ENCODE assay signal across 19 cellular contexts in genomic region chr5:120848883-120849282, GRCh38.
DNase-seq lines count a peak whose midpoint lies in the region; TF ChIP-seq lines count a peak whose summit lies in the region.
"Had no signal": no experiment of that assay in that cellular context is flagged by ENCODE, and none has a peak within 500 bp of the region (broad histone marks: within the 10 kb centered on the region; RNA-seq: fewer than 3 reads in every experiment).

No MANE protein-coding gene starts in this region.

- in situ Hi-C loops in GM23248 (cut with MboI), result no loop called here

- peaks cover 61 to 71% of the 10 kb centered on the region in 2 experiments for H3K4me1 Mint-ChIP-seq in H9
- H3K4me1 Mint-ChIP-seq: CD4-positive, alpha-beta memory T cell had no signal

- H3K4me2 ChIP-seq in H9 (ENCODE audit: insufficient read depth, insufficient read length, low read length) (no peak overlapping the region), GM23248 (ENCODE audit: unreplicated experiment) (no peak overlapping the region)

- no peak overlapping the region for H2AK5ac ChIP-seq in H9 (ENCODE audit: insufficient read length, low read length)

- H3K4me1 ChIP-seq in H9 (ENCODE audit: insufficient read depth, low read length) (peaks cover 19% of the 10 kb centered on the region; the same call in 1 of the 2 replicates), suprapubic skin (no peaks in the 10 kb centered on the region), GM23248 (ENCODE audit: insufficient read depth) (no peaks in the 10 kb centered on the region)
- H3K4me1 ChIP-seq: BE2C had no signal

- peaks cover 3 to 4% of the 10 kb centered on the region in 2 experiments; a peak in 2 of 5 replicates for H3K9me3 Mint-ChIP-seq in H9

- H3K36me3 Mint-ChIP-seq in H9 (ENCODE audit: insufficient read depth in 1 of 3, low read depth in 3 of 3), result peaks cover 0 to 11% (median 0%) of the 10 kb centered on the region in 3 experiments; a peak in 3 of 7 replicates
- H3K36me3 Mint-ChIP-seq: CD4-positive, alpha-beta memory T cell had no signal

- H3K9me3 ChIP-seq in H9 (ENCODE audit: control insufficient read depth, low read depth, low read length), result no peaks in the 10 kb centered on the region
- no peaks in the 10 kb centered on the region for H3K9me3 ChIP-seq in SK-N-MC (ENCODE audit: low read depth, low read length)
- no peaks in the 10 kb centered on the region for H3K9me3 ChIP-seq in suprapubic skin
- no peaks in the 10 kb centered on the region for H3K9me3 ChIP-seq in GM23248 (ENCODE audit: low read depth)
- H3K9me3 ChIP-seq: BE2C had no signal

- no peaks in the 10 kb centered on the region for H3K9me2 ChIP-seq in GM23248 (ENCODE audit: insufficient read depth)

- H2BK12ac ChIP-seq in H9 (ENCODE audit: insufficient read length, low read depth, low read length), result no peak overlapping the region

- H4K8ac ChIP-seq in H9 (replicated peaks; ENCODE audit: insufficient read length, low read depth, low read length), result no peak overlapping the region

- H3K23me2 ChIP-seq in H9 (ENCODE audit: insufficient read length, low read depth, low read length, poor library complexity, severe bottlenecking), result no peaks in the 10 kb centered on the region

- H3K14ac ChIP-seq in H9 (ENCODE audit: insufficient read depth, low read length), result no peak overlapping the region

- no peak overlapping the region for H2BK15ac ChIP-seq in H9 (ENCODE audit: low read depth, low read length)

- H3K56ac ChIP-seq in H9 (ENCODE audit: insufficient read length, low read depth, low read length), result no peak overlapping the region

- H2BK120ac ChIP-seq in H9 (ENCODE audit: low read depth, low read length, poor library complexity, severe bottlenecking), result no peak overlapping the region

- H3K27ac ChIP-seq in H9 (ENCODE audit: insufficient read length, low read depth, low read length) (no peak overlapping the region), SK-N-MC (peak overlapping the region; percentile 85), suprapubic skin (no peak overlapping the region), GM23248 (no peak overlapping the region)

- H3K79me1 ChIP-seq in H9 (ENCODE audit: insufficient read depth, low read depth, low read length, poor library complexity, severe bottlenecking), result no peaks in the 10 kb centered on the region

- H2BK20ac ChIP-seq in H9 (ENCODE audit: low read depth, low read length, poor library complexity, severe bottlenecking), result no peak overlapping the region

- H3K4me3 ChIP-seq in SK-N-MC (peak overlapping the region; percentile 46), suprapubic skin (no peak overlapping the region), GM23248 (no peak overlapping the region)
- H3K4me3 ChIP-seq: GM12878 had no signal

- H4K5ac ChIP-seq in H9 (ENCODE audit: insufficient read length, low read depth, low read length), result no peak overlapping the region

- no peaks in the 10 kb centered on the region for H3K36me3 ChIP-seq in SK-N-MC (ENCODE audit: insufficient read depth, low read length)
- H3K36me3 ChIP-seq in suprapubic skin, result no peaks in the 10 kb centered on the region
- H3K36me3 ChIP-seq in GM23248 (ENCODE audit: low read depth), result no peaks in the 10 kb centered on the region
- H3K36me3 ChIP-seq: BE2C had no signal

- H3K4ac ChIP-seq in H9 (ENCODE audit: low read depth, low read length), result no peak overlapping the region

- H3F3A ChIP-seq in GM23248 (ENCODE audit: insufficient read depth), result no peaks in the 10 kb centered on the region

- H3K79me2 ChIP-seq in H9 (ENCODE audit: insufficient read depth, low read length), result no peaks in the 10 kb centered on the region
- no peaks in the 10 kb centered on the region for H3K79me2 ChIP-seq in GM23248 (ENCODE audit: insufficient read depth)

- WGBS in H9 (ENCODE audit: extremely low coverage, insufficient read length, low lambda C conversion rate), result no CpG with 5 or more reads among the region's 2 CpGs
- 49% methylated on average over 2 of the region's 2 CpGs for WGBS in suprapubic skin
- 19 to 32% methylated on average over 2 of the region's 2 CpGs for WGBS in GM23248 (ENCODE audit: low coverage in 1 of 2, low lambda C conversion rate in 2 of 2, missing lambda C conversion rate in 2 of 2), 2 experiments

- DNase-seq in H9 (peak; percentile 66), SK-N-MC (ENCODE audit: low read depth, low spot score) (peak; percentile 81), fibroblast of gingiva (ENCODE audit: low read depth) (peak; percentile 36), renal cortical epithelial cell (ENCODE audit: low read depth) (peak; percentile 7), Ammon's horn (ENCODE audit: low spot score) (no peak), suprapubic skin (ENCODE audit: low spot score in 2 of 2) (no peak), GM23248 (no peak)
- DNase-seq: BE2C; Calu3; CD4-positive, alpha-beta memory T cell; DMS53; IMR-90; Karpas-422; MM.1S; NCI-H1105; NCI-H1694; NCI-H510A treated with DMSO at 0.1 percent for 48 hours; SHP77 had no signal

- peaks cover 7% of the 10 kb centered on the region for H3K27me3 Mint-ChIP-seq in H9 (ENCODE audit: low read depth)
- H3K27me3 Mint-ChIP-seq: CD4-positive, alpha-beta memory T cell had no signal

- peak overlapping the region in 1 of 3 experiments; percentile 48; a peak in 1 of 7 replicates for H3K27ac Mint-ChIP-seq in H9

- no peak overlapping the region for H2BK5ac ChIP-seq in H9 (ENCODE audit: insufficient read length, low read length)

- H2AFZ ChIP-seq in H9 (ENCODE audit: low read length) (no peak overlapping the region), GM23248 (no peak overlapping the region)

- no peak overlapping the region for H3K18ac ChIP-seq in H9 (ENCODE audit: insufficient read length, low read depth, low read length)

- no peaks in the 10 kb centered on the region for H4K20me1 ChIP-seq in H9 (ENCODE audit: control insufficient read depth, insufficient read depth, insufficient read length)
- H4K20me1 ChIP-seq in GM23248 (ENCODE audit: insufficient read depth), result no peaks in the 10 kb centered on the region

- TF ChIP-seq CTCF in H9 (conservative IDR thresholded peaks at IDR 0.05), result no peak
- TF ChIP-seq CTCF in suprapubic skin (IDR thresholded peaks at IDR 0.05), result no peak

- H3T11ph ChIP-seq in H9 (ENCODE audit: low read length), result no peak overlapping the region

- no peak for TF ChIP-seq POLR2A in suprapubic skin (IDR thresholded peaks at IDR 0.05)

- no peak for TF ChIP-seq EP300 in suprapubic skin (IDR thresholded peaks at IDR 0.05)

- no peaks in the 10 kb centered on the region; the same call in 1 of the 2 replicates for H3K27me3 ChIP-seq in H9 (ENCODE audit: insufficient read depth, low read length)
- no peaks in the 10 kb centered on the region for H3K27me3 ChIP-seq in suprapubic skin
- H3K27me3 ChIP-seq in GM23248 (replicated peaks; ENCODE audit: insufficient read depth), result no peaks in the 10 kb centered on the region
- H3K27me3 ChIP-seq: BE2C had no signal

- no peak overlapping the region for H4K91ac ChIP-seq in H9 (ENCODE audit: insufficient read length, low read depth, low read length)

- H3K9ac ChIP-seq in H9 (ENCODE audit: extremely low read depth, insufficient read length, low read length), result no peak overlapping the region
- H3K9ac ChIP-seq in SK-N-MC (ENCODE audit: insufficient read length), result no peak overlapping the region
- H3K9ac ChIP-seq in GM23248, result no peak overlapping the region

- H3K4me3 Mint-ChIP-seq in H9, result no peak overlapping the region
- H3K4me3 Mint-ChIP-seq: CD4-positive, alpha-beta memory T cell had no signal

- H3K23ac ChIP-seq in H9 (ENCODE audit: insufficient read length, low read depth, low read length), result no peak overlapping the region

Comparison
In these comparisons a context has a peak if more than half of its experiments do, and no peak if none do; other contexts are left out.
1. DNase-seq: peak in H9 (single experiment), SK-N-MC (single experiment), fibroblast of gingiva (single experiment) and renal cortical epithelial cell (single experiment); none in Ammon's horn (single experiment), suprapubic skin (0 of 2) and GM23248 (single experiment).